8 cellular contexts compared by ENCODE assay signal in the genomic region with DNA sequence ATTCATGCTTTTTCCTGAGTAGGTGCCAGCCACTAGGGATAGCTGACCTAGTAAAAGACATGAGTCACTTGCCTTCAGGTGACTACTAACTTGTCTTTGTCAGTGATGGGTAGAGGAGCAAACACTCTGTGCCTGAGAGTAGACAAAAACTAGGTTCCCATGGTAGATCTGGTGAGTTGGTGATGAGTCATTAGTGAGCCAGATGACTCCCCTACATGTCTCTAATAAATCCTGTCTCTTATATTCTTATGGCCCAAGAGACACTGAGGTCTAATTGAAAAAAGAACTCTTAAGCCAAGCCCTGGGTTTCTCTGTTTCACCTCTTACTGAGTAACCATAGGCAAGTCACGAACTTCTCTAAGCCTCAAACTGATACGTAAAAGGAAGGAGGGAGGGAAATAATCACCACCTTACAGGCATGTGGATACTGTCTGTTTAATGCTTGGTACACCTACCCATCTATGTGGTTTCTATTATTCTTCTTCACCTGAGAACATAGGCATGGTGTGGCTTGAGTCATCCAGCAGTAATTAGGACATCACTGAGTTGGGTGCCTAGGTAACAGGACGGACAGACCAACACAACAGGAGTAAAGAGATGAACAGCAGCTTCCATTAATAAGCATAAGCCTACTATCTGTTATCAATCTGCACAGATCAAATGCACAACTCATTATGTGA. TPM values are rescaled to one million over a fixed set of nuclear protein-coding genes. Genes with fewer than 3 reads are reported as not detected.
DNase-seq lines count a peak whose midpoint lies in the region; ATAC-seq and TF ChIP-seq lines count a peak whose summit lies in the region.

No MANE protein-coding gene starts in this region.

- ATAC-seq in upper lobe of left lung (ENCODE audit: low FRiP score in 2 of 2) (peak in 1 of 2 donors; percentile 56), HG02623 (IDR thresholded peaks at IDR 0.05; ENCODE audit: unreplicated experiment) (no peak)

- POLR2A ChIA-PET in activated CD4-positive, alpha-beta memory T cell treated with anti-CD3 and anti-CD28 coated beads for 36 hours (lab: Charles Lee): no interaction called here

- H3K27ac ChIP-seq in hepatocyte (peak overlapping the region; percentile 87), upper lobe of left lung (peak overlapping the region; percentile 62 to 78 (median 66))

- no peak overlapping the region for H3K4me2 ChIP-seq in hepatocyte

- H3K27me3 ChIP-seq in hepatocyte (no peaks in the 10 kb centered on the region), upper lobe of left lung (no peaks in the 10 kb centered on the region)

- no peaks in the 10 kb centered on the region for H3K4me1 ChIP-seq in hepatocyte (ENCODE audit: insufficient read depth)
- H3K4me1 ChIP-seq in upper lobe of left lung: peaks cover 0 to 13% (median 8%) of the 10 kb centered on the region in 4 donors

- no peaks in the 10 kb centered on the region for H4K20me1 ChIP-seq in hepatocyte (ENCODE audit: insufficient read depth, poor library complexity, severe bottlenecking)

- TF ChIP-seq CTCF in hepatocyte (IDR thresholded peaks at IDR 0.05; ENCODE audit: poor library complexity) (no peak), upper lobe of left lung (IDR thresholded peaks at IDR 0.05) (no peak)

- H3K4me3 ChIP-seq in hepatocyte (no peak overlapping the region), upper lobe of left lung (no peak overlapping the region)

- TF ChIP-seq POLR2A in upper lobe of left lung (IDR thresholded peaks at IDR 0.05): no peak

- peaks cover 50% of the 10 kb centered on the region for H3K36me3 Mint-ChIP-seq in activated CD4-positive, alpha-beta memory T cell treated with anti-CD3 and anti-CD28 coated beads for 36 hours

- no peak overlapping the region for H3K4me3 Mint-ChIP-seq in activated CD4-positive, alpha-beta memory T cell treated with anti-CD3 and anti-CD28 coated beads for 36 hours

- peaks cover 10% of the 10 kb centered on the region for H3K79me2 ChIP-seq in hepatocyte

- peak; percentile 30 for DNase-seq in activated T-cell treated with anti-CD3 and anti-CD28 coated beads for 24 hours (ENCODE audit: low read depth)
- DNase-seq in activated T-cell treated with anti-CD3 and anti-CD28 coated beads, Interleukin-2, amount 50 U/mL, for 48 hours: no peak
- no peak for DNase-seq in activated CD4-positive, alpha-beta memory T cell treated with anti-CD3 and anti-CD28 coated beads for 36 hours
- DNase-seq in hepatocyte (ENCODE audit: low spot score): peak; percentile 27
- no peak for DNase-seq in upper lobe of left lung
- no peak for DNase-seq in activated CD4-positive, CD25-positive, alpha-beta regulatory T cell (lab: John Stamatoyannopoulos, UW)
- no peak for DNase-seq in cerebellar cortex (ENCODE audit: low spot score)

- no peaks in the 10 kb centered on the region for H3K9me3 Mint-ChIP-seq in activated CD4-positive, alpha-beta memory T cell treated with anti-CD3 and anti-CD28 coated beads for 36 hours

- intact Hi-C loops in activated CD4-positive, alpha-beta memory T cell treated with anti-CD3 and anti-CD28 coated beads for 36 hours (cut with micrococcal nuclease): loop anchor here (1.0 to 10.0 kb wide), 3 partner anchors 20 to 281 kb away; partner anchors contain the start of gene OSER1

- H3K9me3 ChIP-seq in hepatocyte (ENCODE audit: low read depth) (no peaks in the 10 kb centered on the region), upper lobe of left lung (no peaks in the 10 kb centered on the region)

- CTCF ChIA-PET in activated CD4-positive, alpha-beta memory T cell treated with anti-CD3 and anti-CD28 coated beads for 36 hours (lab: Charles Lee): interaction anchor here (1.7 to 2.2 kb wide), 2 partner anchors 20 to 114 kb away, joined by 5 to 7 read pairs; partner anchors contain the start of gene TTPAL

- 91% methylated on average over 3 of the region's 3 CpGs for WGBS in hepatocyte (ENCODE audit: low lambda C conversion rate, missing lambda C conversion rate)
- WGBS in upper lobe of left lung, 2 donors: 79 to 92% methylated on average over 3 of the region's 3 CpGs

- peaks cover 47% of the 10 kb centered on the region for H3K4me1 Mint-ChIP-seq in activated CD4-positive, alpha-beta memory T cell treated with anti-CD3 and anti-CD28 coated beads for 36 hours (ENCODE audit: low read depth)

- no peaks in the 10 kb centered on the region for H3K36me3 ChIP-seq in hepatocyte (replicated peaks; ENCODE audit: insufficient read depth, low read depth)
- H3K36me3 ChIP-seq in upper lobe of left lung: peaks cover 23 to 100% (median 61%) of the 10 kb centered on the region in 4 donors

- no peak overlapping the region for H2AFZ ChIP-seq in hepatocyte

- H3K27ac Mint-ChIP-seq in activated CD4-positive, alpha-beta memory T cell treated with anti-CD3 and anti-CD28 coated beads for 36 hours: peak overlapping the region; percentile 88

- H3K9me2 ChIP-seq in hepatocyte (replicated peaks; ENCODE audit: insufficient read depth): no peaks in the 10 kb centered on the region

- TF ChIP-seq EP300 in upper lobe of left lung (IDR thresholded peaks at IDR 0.05): no peak

- no peaks in the 10 kb centered on the region for H3K27me3 Mint-ChIP-seq in activated CD4-positive, alpha-beta memory T cell treated with anti-CD3 and anti-CD28 coated beads for 36 hours

RNA-seq across cellular contexts. Expression of gene TTPAL, which starts 20.3 kb away (rescaled TPM):
- 10 to 100 TPM; 18.1 to 18.6 TPM for total RNA-seq in activated CD4-positive, alpha-beta memory T cell treated with anti-CD3 and anti-CD28 coated beads for 36 hours
- total RNA-seq in hepatocyte: 11.9 and 12.9 TPM in 2 replicates
- polyA plus RNA-seq in hepatocyte: 10.3 and 14.7 TPM in 2 replicates
- 10 to 100 TPM in 4 of 6 donors, 1 to 10 TPM in 2; 9.4 to 12.2 (median 10.2) TPM for total RNA-seq in upper lobe of left lung

RNA-seq across cellular contexts. Expression of gene SERINC3, which starts 25.9 kb away (rescaled TPM):
- 10 to 100 TPM; 57.3 to 58.6 TPM for total RNA-seq in activated CD4-positive, alpha-beta memory T cell treated with anti-CD3 and anti-CD28 coated beads for 36 hours
- total RNA-seq in hepatocyte (80.0 and 96.9 TPM in 2 replicates), upper lobe of left lung (100 to 1,000 TPM in 4 of 6 donors, 10 to 100 TPM in 2; 56.3 to 122 (median 107) TPM)
- 119 and 128 TPM in 2 replicates for polyA plus RNA-seq in hepatocyte

Comparison
In these comparisons a context has a peak if more than half of its experiments do, and no peak if none do; other contexts are left out.
1. DNase-seq: peak in activated T-cell treated with anti-CD3 and anti-CD28 coated beads for 24 hours (single experiment) and hepatocyte (single experiment); none in activated T-cell treated with anti-CD3 and anti-CD28 coated beads, Interleukin-2, amount 50 U/mL, for 48 hours (0 of 2), activated CD4-positive, alpha-beta memory T cell treated with anti-CD3 and anti-CD28 coated beads for 36 hours (single experiment), upper lobe of left lung (0 of 2), activated CD4-positive, CD25-positive, alpha-beta regulatory T cell (0 of 4) and cerebellar cortex (single experiment).